In the genomic region with DNA sequence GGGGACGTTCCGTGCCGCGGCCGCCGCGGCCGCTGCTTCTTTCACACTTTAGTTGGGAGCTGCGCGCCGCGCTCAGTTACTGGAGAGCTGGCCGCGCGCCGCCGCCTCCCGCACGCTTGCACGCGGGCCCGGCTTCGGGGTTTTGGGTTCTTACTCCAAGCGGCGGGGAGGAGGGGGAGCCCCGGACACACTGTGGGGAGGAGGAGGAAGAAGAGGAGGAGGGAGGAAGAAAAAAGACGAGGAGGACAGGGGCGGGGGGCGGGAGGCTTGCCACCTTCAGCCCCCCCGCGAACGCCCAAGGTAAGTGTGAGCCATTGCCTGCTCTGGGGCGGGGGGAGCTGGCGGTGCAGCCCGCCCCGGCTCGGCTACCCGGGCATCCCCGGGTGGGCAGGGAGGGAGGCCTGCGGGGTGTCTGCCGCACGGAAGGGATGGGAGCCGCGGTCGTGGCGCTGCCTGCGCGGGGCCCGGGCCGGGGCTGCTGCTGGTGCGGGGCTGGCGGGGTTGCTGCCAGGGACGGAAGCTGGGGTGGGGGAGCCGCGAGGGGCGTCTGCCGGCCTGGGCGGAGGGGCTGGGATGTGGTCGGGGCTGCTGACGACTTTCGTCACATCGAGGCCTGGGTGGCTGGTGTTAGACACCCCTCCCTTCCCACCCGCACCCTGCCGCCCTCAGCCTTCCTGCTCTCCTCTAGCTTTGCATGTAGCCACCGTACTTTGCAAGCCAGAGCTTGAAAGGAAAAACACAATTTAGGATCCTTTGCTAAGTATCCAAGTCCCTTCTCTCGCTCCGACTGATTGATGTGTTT, we compare ENCODE assay signal across 8 cellular contexts. TPM values are rescaled to one million over a fixed set of nuclear protein-coding genes. Genes with fewer than 3 reads are reported as not detected.
A peak's percentile ranks its signal among the peaks of the same experiment; 100 is the strongest.
DNase-seq lines count a peak whose midpoint lies in the region; ATAC-seq and TF ChIP-seq lines count a peak whose summit lies in the region.

No MANE protein-coding gene starts in this region.

- peak overlapping the region; percentile 95 for H3K4me3 ChIP-seq in cardiac muscle cell

- DNase-seq in C1 segment of cervical spinal cord (lab: John Stamatoyannopoulos, UW) (peak in 9 of 14 donors; percentile 21 to 83 (median 51)), NCI-H526 treated with DMSO at 0.1 percent for 48 hours (lab: John Stamatoyannopoulos, UW) (peak; percentile 95), cardiac muscle cell (ENCODE audit: low read depth in 1 of 2, low spot score in 1 of 2) (peak; percentile 31 to 51), posterior vena cava (ENCODE audit: low spot score) (peak; percentile 80), NCI-H2196 (lab: John Stamatoyannopoulos, UW; ENCODE audit: unreplicated experiment) (no peak)
- peak; percentile 17 for DNase-seq in activated naive CD4-positive, alpha-beta T cell treated with anti-CD3 and anti-CD28 coated beads, Interleukin-2, amount 50 U/mL, for 16 hours

- peaks cover 9% of the 10 kb centered on the region for H3K27me3 ChIP-seq in cardiac muscle cell

- peak; percentile 27 for ATAC-seq in GM21528 (IDR thresholded peaks at IDR 0.05; ENCODE audit: low FRiP score, unreplicated experiment)
- ATAC-seq in HG03460 (IDR thresholded peaks at IDR 0.05; ENCODE audit: unreplicated experiment): no peak

- H3K9me3 ChIP-seq in cardiac muscle cell (ENCODE audit: low read depth): no peaks in the 10 kb centered on the region

- peak overlapping the region; percentile 61 for H3K27ac ChIP-seq in cardiac muscle cell

- no peaks in the 10 kb centered on the region for H3K36me3 ChIP-seq in cardiac muscle cell

- TF ChIP-seq CTCF in cardiac muscle cell (IDR thresholded peaks at IDR 0.05; ENCODE audit: low read depth, low read length): no peak

- H3K4me1 ChIP-seq in cardiac muscle cell (ENCODE audit: low read depth): peaks cover 5% of the 10 kb centered on the region

- intact Hi-C loops in posterior vena cava (cut with DNase I): loop anchor here (5.0 to 10.0 kb wide), 2 partner anchors 178 to 180 kb away; no protein-coding TSS in a partner anchor

RNA-seq across cellular contexts. Expression of gene C1orf21, which starts 0.4 kb away (rescaled TPM):
- 8.1 and 10.9 TPM in 2 replicates for total RNA-seq in cardiac muscle cell
- polyA plus RNA-seq in cardiac muscle cell: 26.8 and 35.2 TPM in 2 replicates
- total RNA-seq in posterior vena cava: 10 to 100 TPM; 64.5 to 69.3 TPM
